8 cellular contexts compared by ENCODE assay signal in genomic region chr4:141637565-141637964, GRCh38. TPM values are rescaled to one million over a fixed set of nuclear protein-coding genes. Genes with fewer than 3 reads are reported as not detected.
DNase-seq lines count a peak whose midpoint lies in the region; ATAC-seq, FAIRE-seq and TF ChIP-seq lines count a peak whose summit lies in the region.

No MANE protein-coding gene starts in this region.

- H3K9me1 ChIP-seq in endothelial cell of umbilical vein (replicated peaks; ENCODE audit: control insufficient read depth, extremely low read depth, insufficient read depth, low read length): no peaks in the 10 kb centered on the region

- dilution Hi-C loops in endothelial cell of umbilical vein (cut with MboI; ENCODE audit: extremely low pct_ligation_motif_present, low sequenced_read_pairs): no loop called here

- H3K9ac ChIP-seq in KMS-11: peak overlapping the region; percentile 77; the same call in 1 of the 2 replicates
- no peak overlapping the region for H3K9ac ChIP-seq in endothelial cell of umbilical vein (replicated peaks; ENCODE audit: extremely low read depth, insufficient read depth, low read length)
- H3K9ac ChIP-seq in smooth muscle cell (ENCODE audit: low read depth): no peak overlapping the region

- H3F3A ChIP-seq in smooth muscle cell (ENCODE audit: low read depth): no peaks in the 10 kb centered on the region

- DNase-seq in endothelial cell of umbilical vein (ENCODE audit: low read depth, low spot score): no peak
- no peak for DNase-seq in smooth muscle cell (lab: John Stamatoyannopoulos, UW; ENCODE audit: unreplicated experiment)
- DNase-seq in central memory CD4-positive, alpha-beta T cell: no peak
- no peak for DNase-seq in putamen (ENCODE audit: low spot score)
- DNase-seq in KG1 (lab: John Stamatoyannopoulos, UW): no peak

- ATAC-seq in GM18868 (IDR thresholded peaks at IDR 0.05; ENCODE audit: unreplicated experiment) (peak; percentile 11), HG02588 (IDR thresholded peaks at IDR 0.05; ENCODE audit: unreplicated experiment) (no peak)

- no peaks in the 10 kb centered on the region for H4K20me1 ChIP-seq in KMS-11 (ENCODE audit: insufficient read depth)
- H4K20me1 ChIP-seq in endothelial cell of umbilical vein (replicated peaks; ENCODE audit: control insufficient read depth, extremely low read depth, insufficient read depth, low read length): no peaks in the 10 kb centered on the region
- H4K20me1 ChIP-seq in smooth muscle cell (ENCODE audit: low read depth): no peaks in the 10 kb centered on the region

- H3K79me2 ChIP-seq in KMS-11 (ENCODE audit: insufficient read depth, low read depth): no peaks in the 10 kb centered on the region
- H3K79me2 ChIP-seq in endothelial cell of umbilical vein (ENCODE audit: control insufficient read depth, insufficient read depth, low read length): no peaks in the 10 kb centered on the region
- H3K79me2 ChIP-seq in smooth muscle cell (ENCODE audit: low read depth): no peaks in the 10 kb centered on the region

- no TSS peak for BruUV-seq in endothelial cell of umbilical vein (replicated peaks; lab: Mats Ljungman, UMichigan)

- no peaks in the 10 kb centered on the region for H3K9me3 ChIP-seq in endothelial cell of umbilical vein (replicated peaks; ENCODE audit: control insufficient read depth, insufficient read depth, low read length)
- H3K9me3 ChIP-seq in smooth muscle cell (replicated peaks; ENCODE audit: low read depth): no peaks in the 10 kb centered on the region

- POLR2A ChIA-PET in endothelial cell of umbilical vein (lab: Charles Lee): no interaction called here

- no peak overlapping the region for H3K4me3 ChIP-seq in KMS-11 (IDR thresholded peaks at IDR 0.05; ENCODE audit: insufficient read depth, low read depth, low read length)
- H3K4me3 ChIP-seq in endothelial cell of umbilical vein (replicated peaks in 1 of 3; ENCODE audit: insufficient read depth in 1 of 3, low read depth in 1 of 3, low read length in 3 of 3): peak overlapping the region; percentile 79 to 90 (median 86)
- peak overlapping the region; percentile 86 for H3K4me3 ChIP-seq in smooth muscle cell

- peak overlapping the region; percentile 86 for H3K4me2 ChIP-seq in KMS-11
- peak overlapping the region; percentile 88 for H3K4me2 ChIP-seq in endothelial cell of umbilical vein (ENCODE audit: insufficient read depth, low read length)
- peak overlapping the region; percentile 94 for H3K4me2 ChIP-seq in smooth muscle cell

- H3K27ac ChIP-seq in KMS-11: peak overlapping the region; percentile 51; the same call in 1 of the 2 replicates
- no peak overlapping the region for H3K27ac ChIP-seq in endothelial cell of umbilical vein (ENCODE audit: insufficient read depth, low read depth, low read length)
- no peak overlapping the region for H3K27ac ChIP-seq in smooth muscle cell (ENCODE audit: low read depth)

- H3K36me3 ChIP-seq in KMS-11 (ENCODE audit: insufficient read depth): no peaks in the 10 kb centered on the region
- H3K36me3 ChIP-seq in endothelial cell of umbilical vein (ENCODE audit: control insufficient read depth in 2 of 2, extremely low read depth in 1 of 2, insufficient read depth in 2 of 2, low read length in 2 of 2): no peaks in the 10 kb centered on the region
- H3K36me3 ChIP-seq in smooth muscle cell (ENCODE audit: low read depth): no peaks in the 10 kb centered on the region

- intact Hi-C loops in endothelial cell of umbilical vein (cut with micrococcal nuclease): loop anchor here (2.0 to 10.0 kb wide), 6 partner anchors 67 to 485 kb away; no protein-coding TSS in a partner anchor

- peak overlapping the region; percentile 100; the same call in 1 of the 2 replicates for H2AFZ ChIP-seq in KMS-11 (ENCODE audit: low read depth)
- H2AFZ ChIP-seq in endothelial cell of umbilical vein (ENCODE audit: low read depth, low read length): peak overlapping the region; percentile 91
- peak overlapping the region; percentile 96 for H2AFZ ChIP-seq in smooth muscle cell (ENCODE audit: low read depth)

- 87% methylated on average over 2 of the region's 2 CpGs for WGBS in smooth muscle cell (ENCODE audit: low lambda C conversion rate)

- TF ChIP-seq POLR2A in endothelial cell of umbilical vein (IDR thresholded peaks at IDR 0.05; ENCODE audit: low read depth, low read length): no peak

- TF ChIP-seq CTCF in KMS-11 (conservative IDR thresholded peaks at IDR 0.05; ENCODE audit: low read depth, low read length) (no peak), endothelial cell of umbilical vein (IDR thresholded peaks at IDR 0.05; ENCODE audit: extremely low read depth in 1 of 2, insufficient read depth in 1 of 2, low read depth in 1 of 2, low read length in 2 of 2) (no peak), smooth muscle cell (IDR thresholded peaks at IDR 0.05; ENCODE audit: borderline replicate concordance, insufficient read depth, poor library complexity, severe bottlenecking) (no peak)

- FAIRE-seq in endothelial cell of umbilical vein (lab: Jason Lieb, UNC): no peak

- CTCF ChIA-PET in endothelial cell of umbilical vein (lab: Charles Lee): interaction anchor here (1.3 to 2.6 kb wide), 9 partner anchors 9 to 491 kb away, joined by 4 to 10 read pairs (median 6); no protein-coding TSS in a partner anchor

- H3K4me1 ChIP-seq in KMS-11 (ENCODE audit: low read depth, poor library complexity, severe bottlenecking) (peaks cover 18% of the 10 kb centered on the region), endothelial cell of umbilical vein (ENCODE audit: control insufficient read depth, extremely low read depth, insufficient read depth, low read length) (peaks cover 8% of the 10 kb centered on the region), smooth muscle cell (ENCODE audit: low read depth) (no peaks in the 10 kb centered on the region)

- H3K27me3 ChIP-seq in KMS-11 (ENCODE audit: insufficient read depth, low read depth) (no peaks in the 10 kb centered on the region), endothelial cell of umbilical vein (ENCODE audit: control insufficient read depth in 2 of 2, insufficient read depth in 2 of 2, low read length in 2 of 2) (no peaks in the 10 kb centered on the region), smooth muscle cell (ENCODE audit: low read depth) (peaks cover 19% of the 10 kb centered on the region)

TF ChIP-seq in endothelial cell of umbilical vein, 7 proteins besides CTCF, POLR2A, EP300 and RAD21:
- no peak for TF ChIP-seq EZH2 (IDR thresholded peaks at IDR 0.05; ENCODE audit: borderline replicate concordance, low read depth, low read length, severe bottlenecking)
- no peak for TF ChIP-seq POLR2AphosphoS5 (IDR thresholded peaks at IDR 0.05; ENCODE audit: insufficient read depth, low read depth, low read length)
- no peak for TF ChIP-seq JUN (IDR thresholded peaks at IDR 0.05; ENCODE audit: borderline replicate concordance, insufficient read depth, insufficient read length, low read depth)
- no peak for TF ChIP-seq MYC (IDR thresholded peaks at IDR 0.05; ENCODE audit: low read depth, low read length)
- no peak for TF ChIP-seq MAX (IDR thresholded peaks at IDR 0.05; ENCODE audit: insufficient read depth, insufficient read length)
- TF ChIP-seq GATA2 (IDR thresholded peaks at IDR 0.05; ENCODE audit: insufficient read depth, insufficient read length, low read depth, low read length): no peak
- TF ChIP-seq FOS (IDR thresholded peaks at IDR 0.05; ENCODE audit: borderline replicate concordance, insufficient read depth, low read length): no peak

RNA-seq across cellular contexts. Expression of gene IL15, which starts 1.2 kb away (rescaled TPM):
- 3.0 and 3.1 TPM in 2 replicates for total RNA-seq in endothelial cell of umbilical vein
- 3.1 TPM in 2 replicates for polyA plus RNA-seq in endothelial cell of umbilical vein
- 2.3 TPM in 2 replicates for polyA plus RNA-seq in endothelial cell of umbilical vein (2011; cell fraction: cytosol; rRNA removed)
- polyA plus RNA-seq in endothelial cell of umbilical vein (2011; cell fraction: nucleus; rRNA removed): 10.9 and 17.8 TPM in 2 replicates
- polyA plus RNA-seq in endothelial cell of umbilical vein (2012): 2.5 and 3.3 TPM in 2 replicates
- polyA minus RNA-seq in endothelial cell of umbilical vein: 7.6 and 8.8 TPM in 2 replicates
- 2.7 TPM for polyA minus RNA-seq in endothelial cell of umbilical vein (2011; cell fraction: cytosol; rRNA and poly(A)+ RNA removed)
- polyA minus RNA-seq in endothelial cell of umbilical vein (2011; cell fraction: nucleus; rRNA and poly(A)+ RNA removed): 20.6 and 21.8 TPM in 2 replicates
- 2.2 TPM in 2 replicates for total RNA-seq in smooth muscle cell
- 0.73 and 1.6 TPM in 2 replicates for polyA plus RNA-seq in smooth muscle cell
